In the genomic region with DNA sequence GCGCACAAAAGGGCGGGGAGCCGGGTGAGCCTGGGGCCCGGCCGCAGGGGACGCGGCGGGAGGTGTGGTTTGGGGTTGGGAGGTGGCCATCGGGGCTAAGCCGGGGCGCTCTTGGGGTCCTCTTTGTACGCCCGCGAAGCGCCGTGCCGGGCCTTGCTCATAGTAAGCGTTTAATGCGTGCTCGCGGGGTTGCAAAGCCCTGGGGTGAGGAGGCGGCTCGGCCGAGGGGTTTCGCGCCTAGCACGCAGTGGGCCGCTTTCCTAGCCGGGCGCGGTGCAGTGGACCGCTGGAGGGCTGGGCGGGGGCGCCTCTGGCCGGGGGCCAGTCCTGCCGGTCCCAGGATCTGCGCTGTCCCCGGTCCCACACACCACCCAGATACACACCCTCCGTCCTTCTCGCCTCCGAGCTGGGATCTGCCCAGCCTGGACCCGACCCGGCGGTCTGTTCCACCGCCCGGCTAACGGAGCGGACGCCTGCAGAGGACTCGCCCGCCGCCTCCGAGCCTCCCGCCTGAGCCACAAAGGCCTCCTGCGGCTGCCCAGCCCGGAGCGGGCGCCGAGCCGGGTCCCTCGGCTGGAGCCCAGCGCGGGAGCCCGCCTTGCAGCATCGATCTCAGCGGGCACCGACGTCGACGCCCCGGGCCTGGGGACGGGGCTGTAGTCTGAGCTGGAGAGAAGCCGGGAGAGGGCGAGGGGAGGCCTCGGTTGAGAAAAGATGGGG, we compare ENCODE assay signal across 8 cellular contexts. TPM values are rescaled to one million over a fixed set of nuclear protein-coding genes. Genes with fewer than 3 reads are reported as not detected.
DNase-seq lines count a peak whose midpoint lies in the region; ATAC-seq and TF ChIP-seq lines count a peak whose summit lies in the region.

No MANE protein-coding gene starts in this region.

- H3K4me3 ChIP-seq in CD8-positive, alpha-beta T cell (ENCODE audit: low read depth, low read length): peak overlapping the region; percentile 43
- peak overlapping the region; percentile 76 for H3K4me3 ChIP-seq in HUES6 (ENCODE audit: low read depth, low read length)
- H3K4me3 ChIP-seq in iPS-20b (ENCODE audit: low read length): peak overlapping the region; percentile 74

- intact Hi-C loops in CD8-positive, alpha-beta T cell (cut with DNase I, micrococcal nuclease): loop anchor here (5.0 to 10.0 kb wide), 3 partner anchors 169 to 436 kb away; a partner anchor contains a TSS
- intact Hi-C loops in activated T-helper 1 cell treated with anti-CD3 and anti-CD28 coated beads, Interleukin-12 subunit alpha, Interleukin-12 subunit beta, Interleukin-2, Interleukin-4 antibody, amounts not matched to agents 30 ng/mL and 10 ng/mL and 1 ng/mL, durations not matched to agents 14 hours and 24 hours and 36 hours (cut with micrococcal nuclease): loop anchor here (1.0 kb wide), 1 partner anchor 184 kb away; a partner anchor contains a TSS

- DNase-seq in CD8-positive, alpha-beta T cell: peak in 2 of 7 experiments; percentile 14 to 53
- DNase-seq in activated T-helper 1 cell treated with anti-CD3 and anti-CD28 coated beads, Interleukin-12 subunit alpha, Interleukin-12 subunit beta, Interleukin-2, Interleukin-4 antibody, amounts not matched to agents 30 ng/mL and 10 ng/mL and 1 ng/mL, durations not matched to agents 14 hours and 24 hours and 36 hours (ENCODE audit: low spot score): no peak
- no peak for DNase-seq in NCI-H226

- H3K27ac ChIP-seq in CD8-positive, alpha-beta T cell (ENCODE audit: low read depth, low read length): no peak overlapping the region
- H3K27ac ChIP-seq in HUES6 (ENCODE audit: low read depth, low read length) (no peak overlapping the region), iPS-20b (ENCODE audit: low read length) (no peak overlapping the region)

- no peaks in the 10 kb centered on the region for H3K36me3 Mint-ChIP-seq in CD8-positive, alpha-beta T cell
- H3K36me3 Mint-ChIP-seq in activated T-helper 1 cell treated with anti-CD3 and anti-CD28 coated beads, Interleukin-12 subunit alpha, Interleukin-12 subunit beta, Interleukin-2, Interleukin-4 antibody, amounts not matched to agents 30 ng/mL and 10 ng/mL and 1 ng/mL, durations not matched to agents 14 hours and 24 hours and 36 hours (ENCODE audit: low read depth): no peaks in the 10 kb centered on the region
- H3K36me3 Mint-ChIP-seq in stimulated activated memory B cell treated with anti-CD40 and anti-IgM and Interleukin-4, amounts not matched to agents 10 μg/mL and 1 μg/mL and 100 μg/mL, for 72 hours: no peaks in the 10 kb centered on the region

- H3K9ac ChIP-seq in HUES6 (ENCODE audit: low read length) (no peak overlapping the region), iPS-20b (ENCODE audit: low read depth, low read length) (peak overlapping the region; percentile 67)

- peaks cover 43% of the 10 kb centered on the region for H3K27me3 ChIP-seq in CD8-positive, alpha-beta T cell (ENCODE audit: insufficient read depth, low read length)
- H3K27me3 ChIP-seq in HUES6 (ENCODE audit: control insufficient read depth, insufficient read depth, low read length) (peaks cover 91% of the 10 kb centered on the region), iPS-20b (ENCODE audit: insufficient read depth, low read length) (peaks cover 85% of the 10 kb centered on the region)

- peaks cover 32% of the 10 kb centered on the region for H3K4me1 ChIP-seq in CD8-positive, alpha-beta T cell (ENCODE audit: insufficient read depth, low read length)
- H3K4me1 ChIP-seq in HUES6 (ENCODE audit: control insufficient read depth, insufficient read depth, low read length) (peaks cover 3% of the 10 kb centered on the region; the same call in 1 of the 2 replicates), iPS-20b (ENCODE audit: insufficient read depth, low read length) (no peaks in the 10 kb centered on the region)

- peaks cover 20% of the 10 kb centered on the region for H3K4me1 Mint-ChIP-seq in CD8-positive, alpha-beta T cell (ENCODE audit: low read depth)
- no peaks in the 10 kb centered on the region for H3K4me1 Mint-ChIP-seq in activated T-helper 1 cell treated with anti-CD3 and anti-CD28 coated beads, Interleukin-12 subunit alpha, Interleukin-12 subunit beta, Interleukin-2, Interleukin-4 antibody, amounts not matched to agents 30 ng/mL and 10 ng/mL and 1 ng/mL, durations not matched to agents 14 hours and 24 hours and 36 hours (ENCODE audit: low read depth)
- H3K4me1 Mint-ChIP-seq in stimulated activated memory B cell treated with anti-CD40 and anti-IgM and Interleukin-4, amounts not matched to agents 10 μg/mL and 1 μg/mL and 100 μg/mL, for 72 hours: peaks cover 24% of the 10 kb centered on the region

- H3K9me3 Mint-ChIP-seq in CD8-positive, alpha-beta T cell: no peaks in the 10 kb centered on the region
- H3K9me3 Mint-ChIP-seq in activated T-helper 1 cell treated with anti-CD3 and anti-CD28 coated beads, Interleukin-12 subunit alpha, Interleukin-12 subunit beta, Interleukin-2, Interleukin-4 antibody, amounts not matched to agents 30 ng/mL and 10 ng/mL and 1 ng/mL, durations not matched to agents 14 hours and 24 hours and 36 hours: no peaks in the 10 kb centered on the region
- no peaks in the 10 kb centered on the region for H3K9me3 Mint-ChIP-seq in stimulated activated memory B cell treated with anti-CD40 and anti-IgM and Interleukin-4, amounts not matched to agents 10 μg/mL and 1 μg/mL and 100 μg/mL, for 72 hours

- no peak for TF ChIP-seq CTCF in CD8-positive, alpha-beta T cell (IDR thresholded peaks at IDR 0.05)

- no peaks in the 10 kb centered on the region for H3K9me3 ChIP-seq in CD8-positive, alpha-beta T cell (ENCODE audit: low read length)
- H3K9me3 ChIP-seq in HUES6 (ENCODE audit: control insufficient read depth, insufficient read depth, low read depth, low read length): no peaks in the 10 kb centered on the region
- no peaks in the 10 kb centered on the region for H3K9me3 ChIP-seq in iPS-20b (ENCODE audit: insufficient read depth, low read depth, low read length)

- H3K4me3 Mint-ChIP-seq in CD8-positive, alpha-beta T cell: peak overlapping the region; percentile 72
- H3K4me3 Mint-ChIP-seq in activated T-helper 1 cell treated with anti-CD3 and anti-CD28 coated beads, Interleukin-12 subunit alpha, Interleukin-12 subunit beta, Interleukin-2, Interleukin-4 antibody, amounts not matched to agents 30 ng/mL and 10 ng/mL and 1 ng/mL, durations not matched to agents 14 hours and 24 hours and 36 hours: peak overlapping the region; percentile 53
- H3K4me3 Mint-ChIP-seq in stimulated activated memory B cell treated with anti-CD40 and anti-IgM and Interleukin-4, amounts not matched to agents 10 μg/mL and 1 μg/mL and 100 μg/mL, for 72 hours: peak overlapping the region; percentile 80

- H3K36me3 ChIP-seq in CD8-positive, alpha-beta T cell (ENCODE audit: insufficient read depth, low read length): no peaks in the 10 kb centered on the region
- H3K36me3 ChIP-seq in HUES6 (ENCODE audit: control insufficient read depth, insufficient read depth, low read length) (no peaks in the 10 kb centered on the region), iPS-20b (ENCODE audit: insufficient read depth, low read depth, low read length) (no peaks in the 10 kb centered on the region)

- POLR2A ChIA-PET in CD8-positive, alpha-beta T cell (lab: Charles Lee): interaction anchor here (0.5 to 0.6 kb wide), 2 partner anchors 66 to 362 kb away, joined by 3 to 4 read pairs; no protein-coding TSS in a partner anchor

- no peak overlapping the region for H3K27ac Mint-ChIP-seq in CD8-positive, alpha-beta T cell
- no peak overlapping the region for H3K27ac Mint-ChIP-seq in activated T-helper 1 cell treated with anti-CD3 and anti-CD28 coated beads, Interleukin-12 subunit alpha, Interleukin-12 subunit beta, Interleukin-2, Interleukin-4 antibody, amounts not matched to agents 30 ng/mL and 10 ng/mL and 1 ng/mL, durations not matched to agents 14 hours and 24 hours and 36 hours
- H3K27ac Mint-ChIP-seq in stimulated activated memory B cell treated with anti-CD40 and anti-IgM and Interleukin-4, amounts not matched to agents 10 μg/mL and 1 μg/mL and 100 μg/mL, for 72 hours: no peak overlapping the region

- peaks cover 62% of the 10 kb centered on the region for H3K27me3 Mint-ChIP-seq in CD8-positive, alpha-beta T cell (ENCODE audit: low read depth)
- peaks cover 65% of the 10 kb centered on the region for H3K27me3 Mint-ChIP-seq in activated T-helper 1 cell treated with anti-CD3 and anti-CD28 coated beads, Interleukin-12 subunit alpha, Interleukin-12 subunit beta, Interleukin-2, Interleukin-4 antibody, amounts not matched to agents 30 ng/mL and 10 ng/mL and 1 ng/mL, durations not matched to agents 14 hours and 24 hours and 36 hours (ENCODE audit: insufficient read depth)
- peaks cover 78% of the 10 kb centered on the region for H3K27me3 Mint-ChIP-seq in stimulated activated memory B cell treated with anti-CD40 and anti-IgM and Interleukin-4, amounts not matched to agents 10 μg/mL and 1 μg/mL and 100 μg/mL, for 72 hours

- ATAC-seq in CD8-positive, alpha-beta T cell: peak; percentile 37
- peak; percentile 32 for ATAC-seq in stimulated activated memory B cell treated with anti-CD40 and anti-IgM and Interleukin-4, amounts not matched to agents 10 μg/mL and 1 μg/mL and 100 μg/mL, for 72 hours
- no peak for ATAC-seq in HG02759 (IDR thresholded peaks at IDR 0.05; ENCODE audit: unreplicated experiment)
- ATAC-seq in HG03139 (IDR thresholded peaks at IDR 0.05; ENCODE audit: unreplicated experiment): no peak

- CTCF ChIA-PET in CD8-positive, alpha-beta T cell (lab: Charles Lee): interaction anchor here (0.6 to 3.3 kb wide), 3 partner anchors 9 to 73 kb away, joined by 3 to 38 read pairs (median 7); no protein-coding TSS in a partner anchor

RNA-seq across cellular contexts. Expression of a gene that starts 0.6 kb away (rescaled TPM):
- not detected for total RNA-seq in CD8-positive, alpha-beta T cell
- total RNA-seq in activated T-helper 1 cell treated with anti-CD3 and anti-CD28 coated beads, Interleukin-12 subunit alpha, Interleukin-12 subunit beta, Interleukin-2, Interleukin-4 antibody, amounts not matched to agents 30 ng/mL and 10 ng/mL and 1 ng/mL, durations not matched to agents 14 hours and 24 hours and 36 hours: 0.23 TPM in 1 of 2 replicates, not detected in the other

Comparison
In these comparisons a context has a peak if more than half of its experiments do, and no peak if none do; other contexts are left out.
1. ATAC-seq: peak in CD8-positive, alpha-beta T cell (single experiment) and stimulated activated memory B cell treated with anti-CD40 and anti-IgM and Interleukin-4, amounts not matched to agents 10 μg/mL and 1 μg/mL and 100 μg/mL, for 72 hours (single experiment); none in HG02759 (single experiment) and HG03139 (single experiment).
2. Peak in every context shown above with its lines, with median percentiles within 50 percentile points of each other: H3K4me3 ChIP-seq and H3K4me3 Mint-ChIP-seq.